In genomic region chr5:146965781-146966659, GRCh38 we compare ENCODE assay signal across 8 cellular contexts.
DNase-seq lines count a peak whose midpoint lies in the region; ATAC-seq and TF ChIP-seq lines count a peak whose summit lies in the region.

No MANE protein-coding gene starts in this region.

- intact Hi-C loops in lower lobe of right lung (cut with DNase I): loop anchor here (10.0 kb wide), 1 partner anchor 431 kb away; no protein-coding TSS in a partner anchor

- H3K4me3 ChIP-seq in lower lobe of right lung: no peak overlapping the region

- ATAC-seq in GM19372 (IDR thresholded peaks at IDR 0.05; ENCODE audit: low read depth, unreplicated experiment) (peak; percentile 99), HG03354 (IDR thresholded peaks at IDR 0.05; ENCODE audit: poor library complexity, severe bottlenecking, unreplicated experiment) (peak; percentile 99), lower lobe of right lung (peak; percentile 90 to 92)

- peak; percentile 12 for DNase-seq in CMK (ENCODE audit: low read depth)
- peak; percentile 82 for DNase-seq in NCI-H2227 treated with DMSO at 0.1 percent for 48 hours (lab: John Stamatoyannopoulos, UW)
- peak; percentile 40 for DNase-seq in activated CD4-positive, CD25-positive, alpha-beta regulatory T cell treated with anti-CD3 and anti-CD28 coated beads, Interleukin-2, amount 50 U/mL, for 16 hours (ENCODE audit: low read depth, low spot score)
- DNase-seq in dermis blood vessel endothelial cell: peak; percentile 88
- DNase-seq in lower lobe of right lung: no peak
- peak; percentile 2 for DNase-seq in stimulated activated CD8-positive, alpha-beta memory T cell treated with anti-CD3 and anti-CD28 coated beads, Interleukin-4, amount 100 ng/mL, for 24 hours (ENCODE audit: low read depth)

- no peak overlapping the region for H3K27ac ChIP-seq in lower lobe of right lung

- H3K4me1 ChIP-seq in lower lobe of right lung: no peaks in the 10 kb centered on the region

- H3K36me3 ChIP-seq in lower lobe of right lung: no peaks in the 10 kb centered on the region

- H3K9me3 ChIP-seq in lower lobe of right lung: no peaks in the 10 kb centered on the region

- TF ChIP-seq CTCF in lower lobe of right lung (IDR thresholded peaks at IDR 0.05): peak; percentile 89

- H3K27me3 ChIP-seq in lower lobe of right lung (ENCODE audit: low read depth): no peaks in the 10 kb centered on the region
